Comparison of ENCODE assay signal across 1 cellular context in the genomic region with DNA sequence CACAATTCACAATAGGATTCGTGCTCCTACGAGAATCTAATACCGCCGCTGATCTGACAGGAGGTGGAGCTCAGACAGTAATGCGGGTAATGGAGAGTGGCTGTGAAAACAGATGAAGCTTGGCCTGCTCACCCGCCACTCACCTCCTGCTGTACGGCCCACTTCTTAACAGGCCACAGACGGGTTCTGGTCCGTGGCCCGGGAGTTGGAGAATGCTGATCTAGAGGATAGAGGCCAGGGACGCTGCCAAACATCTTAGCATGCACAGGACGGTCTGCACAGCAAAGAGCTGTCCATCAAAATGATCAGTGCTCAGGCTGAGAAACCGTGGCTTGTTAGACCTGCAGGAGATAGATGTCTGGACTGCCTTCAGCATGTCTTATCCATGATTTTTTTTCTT.
TF ChIP-seq lines count a peak whose summit lies in the region.

No MANE protein-coding gene starts in this region.

TF ChIP-seq in IMR-90, 13 proteins besides CTCF, POLR2A, EP300 and RAD21:
- TF ChIP-seq BHLHE40 (IDR thresholded peaks at IDR 0.05; ENCODE audit: low read depth, low read length), result no peak
